Comparison of ENCODE assay signal across 14 cellular contexts in the genomic region with DNA sequence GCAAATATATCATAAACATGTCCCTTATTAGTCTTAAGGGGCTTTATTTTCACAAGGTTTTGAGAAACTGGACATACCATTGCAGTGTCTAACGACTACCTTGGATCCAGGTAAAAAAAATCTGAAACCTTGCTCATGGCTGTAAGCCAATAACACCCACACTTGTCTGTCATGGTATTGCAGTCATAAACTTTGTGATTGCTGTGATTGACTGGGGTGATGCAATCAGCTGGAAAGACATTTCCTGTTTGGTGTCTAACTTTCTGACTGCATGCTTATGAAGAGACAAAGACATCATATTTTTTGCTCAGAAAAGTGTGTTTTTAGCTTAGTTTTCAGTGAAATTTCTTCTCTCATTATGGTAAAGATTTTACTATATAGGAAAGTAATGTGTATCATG.
DNase-seq lines count a peak whose midpoint lies in the region; ATAC-seq and TF ChIP-seq lines count a peak whose summit lies in the region.
"Had no signal": no experiment of that assay in that cellular context is flagged by ENCODE, and none has a peak within 500 bp of the region (broad histone marks: within the 10 kb centered on the region; RNA-seq: fewer than 3 reads in every experiment).

No MANE protein-coding gene starts in this region.

- no peak overlapping the region for H3K9ac ChIP-seq in liver (ENCODE audit: low read depth in 1 of 2, low read length in 2 of 2)

- TF ChIP-seq RAD21 in liver (IDR thresholded peaks at IDR 0.05): no peak

- H3K27ac ChIP-seq in RWPE2 (ENCODE audit: poor library complexity, severe bottlenecking): peak overlapping the region; percentile 14
- no peak overlapping the region for H3K27ac ChIP-seq in liver (ENCODE audit: low read depth in 1 of 2, low read length in 2 of 2)

- no peaks in the 10 kb centered on the region for H3K27me3 ChIP-seq in RWPE2 (ENCODE audit: insufficient read depth, poor library complexity, severe bottlenecking)
- H3K27me3 ChIP-seq in liver (ENCODE audit: control insufficient read depth in 4 of 4, insufficient read depth in 4 of 4, low read length in 3 of 4): no peaks in the 10 kb centered on the region

- TF ChIP-seq CTCF in RWPE2 (IDR thresholded peaks at IDR 0.05; ENCODE audit: poor library complexity, severe bottlenecking) (no peak), liver (IDR thresholded peaks at IDR 0.05; ENCODE audit: low read depth, low read length, missing input control) (no peak)

- H3K9me3 ChIP-seq in RWPE2 (ENCODE audit: severe bottlenecking) (no peaks in the 10 kb centered on the region), liver (ENCODE audit: control insufficient read depth in 4 of 4, low read length in 3 of 4) (peaks cover 0 to 16% (median 8%) of the 10 kb centered on the region in 4 donors)

- H3K27me3 Mint-ChIP-seq in activated T-helper 17 cell treated with anti-CD3 and anti-CD28 coated beads, Interleukin-2, amount 50 U/mL, for 72 hours: no peaks in the 10 kb centered on the region

- peak; percentile 58 for DNase-seq in DMS53 (lab: John Stamatoyannopoulos, UW)
- no peak for DNase-seq in RWPE2 (ENCODE audit: low spot score)
- DNase-seq in stimulated activated CD4-positive, alpha-beta T cell treated with anti-CD3 and anti-CD28 coated beads, Interleukin-4, amount 100 ng/mL, for 4 hours: no peak
- no peak for DNase-seq in stimulated activated CD4-positive, alpha-beta T cell treated with anti-CD3 and anti-CD28 coated beads, Interleukin-4, amount 100 ng/mL, for 1 hour
- no peak for DNase-seq in NCI-H2081 (lab: John Stamatoyannopoulos, UW)
- DNase-seq: GDM1, MM.1S, NCI-H2227 treated with DMSO at 0.1 percent for 48 hours, retina, RPMI8226 had no signal

- H3K36me3 Mint-ChIP-seq in activated T-helper 17 cell treated with anti-CD3 and anti-CD28 coated beads, Interleukin-2, amount 50 U/mL, for 72 hours (ENCODE audit: low read depth): no peaks in the 10 kb centered on the region
- H3K36me3 Mint-ChIP-seq: activated naive CD8-positive, alpha-beta T cell had no signal

- no peak overlapping the region for H3K4me3 Mint-ChIP-seq in activated T-helper 17 cell treated with anti-CD3 and anti-CD28 coated beads, Interleukin-2, amount 50 U/mL, for 72 hours
- H3K4me3 Mint-ChIP-seq: activated naive CD8-positive, alpha-beta T cell had no signal

- H3K4me1 ChIP-seq in RWPE2 (ENCODE audit: insufficient read depth, poor library complexity, severe bottlenecking) (peaks cover 18% of the 10 kb centered on the region), liver (ENCODE audit: control insufficient read depth in 4 of 4, insufficient read depth in 4 of 4, low read length in 3 of 4) (no peaks in the 10 kb centered on the region)

- no peak overlapping the region for H3K4me3 ChIP-seq in RWPE2 (ENCODE audit: severe bottlenecking)
- no peak overlapping the region for H3K4me3 ChIP-seq in liver (ENCODE audit: low read depth in 1 of 3, low read length in 3 of 3)

- ATAC-seq in HG02759 (IDR thresholded peaks at IDR 0.05; ENCODE audit: unreplicated experiment) (peak; percentile 70), RWPE2 (ENCODE audit: low read depth) (peak; percentile 61)
- no peak for ATAC-seq in activated T-helper 17 cell treated with anti-CD3 and anti-CD28 coated beads, Interleukin-2, amount 50 U/mL, for 72 hours (replicated peaks)

- peaks cover 13% of the 10 kb centered on the region for H3K9me3 Mint-ChIP-seq in activated T-helper 17 cell treated with anti-CD3 and anti-CD28 coated beads, Interleukin-2, amount 50 U/mL, for 72 hours

- no peaks in the 10 kb centered on the region for H3K4me1 Mint-ChIP-seq in activated T-helper 17 cell treated with anti-CD3 and anti-CD28 coated beads, Interleukin-2, amount 50 U/mL, for 72 hours

- H3K27ac Mint-ChIP-seq in activated T-helper 17 cell treated with anti-CD3 and anti-CD28 coated beads, Interleukin-2, amount 50 U/mL, for 72 hours: no peak overlapping the region
- H3K27ac Mint-ChIP-seq: activated naive CD8-positive, alpha-beta T cell had no signal

- H3K36me3 ChIP-seq in RWPE2 (ENCODE audit: low read depth) (no peaks in the 10 kb centered on the region), liver (ENCODE audit: control insufficient read depth in 4 of 4, insufficient read depth in 3 of 4, low read depth in 1 of 4, low read length in 3 of 4) (no peaks in the 10 kb centered on the region)

- WGBS in liver: 32% methylated on average over 1 of the region's 1 CpG

TF ChIP-seq in liver, 16 proteins besides CTCF, POLR2A, EP300 and RAD21:
- TF ChIP-seq RXRA (IDR thresholded peaks at IDR 0.05): no peak
- TF ChIP-seq, protein P1, sequence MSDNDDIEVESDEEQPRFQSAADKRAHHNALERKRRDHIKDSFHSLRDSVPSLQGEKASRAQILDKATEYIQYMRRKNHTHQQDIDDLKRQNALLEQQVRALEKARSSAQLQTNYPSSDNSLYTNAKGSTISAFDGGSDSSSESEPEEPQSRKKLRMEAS (IDR thresholded peaks at IDR 0.05): no peak
- TF ChIP-seq YY1 (IDR thresholded peaks at IDR 0.05): no peak
- TF ChIP-seq, protein P2, sequence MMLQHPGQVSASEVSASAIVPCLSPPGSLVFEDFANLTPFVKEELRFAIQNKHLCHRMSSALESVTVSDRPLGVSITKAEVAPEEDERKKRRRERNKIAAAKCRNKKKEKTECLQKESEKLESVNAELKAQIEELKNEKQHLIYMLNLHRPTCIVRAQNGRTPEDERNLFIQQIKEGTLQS (IDR thresholded peaks at IDR 0.05): peak; percentile 68
- TF ChIP-seq NR2F2 (IDR thresholded peaks at IDR 0.05): no peak
- TF ChIP-seq HNF4G (IDR thresholded peaks at IDR 0.05): no peak
- no peak for TF ChIP-seq JUND (IDR thresholded peaks at IDR 0.05)
